8 cellular contexts compared by ENCODE assay signal in genomic region chr22:20531404-20532181, GRCh38. TPM values are rescaled to one million over a fixed set of nuclear protein-coding genes. Genes with fewer than 3 reads are reported as not detected.
A peak's percentile ranks its signal among the peaks of the same experiment; 100 is the strongest.
DNase-seq lines count a peak whose midpoint lies in the region; ATAC-seq, FAIRE-seq and TF ChIP-seq lines count a peak whose summit lies in the region.

No MANE protein-coding gene starts in this region.

- no TSS peak for BruUV-seq in MCF 10A (replicated peaks; lab: Mats Ljungman, UMichigan)

- peak; percentile 81 for DNase-seq in AG08396 (ENCODE audit: low spot score)
- peak; percentile 73 for DNase-seq in HTR-8/SVneo (ENCODE audit: insufficient read length, low spot score)
- peak; percentile 95 for DNase-seq in MCF 10A (ENCODE audit: unreplicated experiment)
- DNase-seq in kidney tubule cell (ENCODE audit: low spot score) = peak; percentile 98
- DNase-seq in superior temporal gyrus (ENCODE audit: extremely low spot score) = peak; percentile 62
- no peak for DNase-seq in stimulated activated CD4-positive, alpha-beta T cell treated with anti-CD3 and anti-CD28 coated beads, Interleukin-2, amount 100 ng/mL, for 48 hours

- no peak for ATAC-seq in GM18519 (IDR thresholded peaks at IDR 0.05; ENCODE audit: low FRiP score, unreplicated experiment)
- no peak for ATAC-seq in GM18505 (IDR thresholded peaks at IDR 0.05; ENCODE audit: unreplicated experiment)

- no peak for TF ChIP-seq POLR2A in GM18505 (IDR thresholded peaks at IDR 0.05; ENCODE audit: borderline replicate concordance, extremely low read depth, insufficient read depth, insufficient read length)

- intact Hi-C loops in MCF 10A (cut with micrococcal nuclease) = loop anchor here (2.0 to 5.0 kb wide), 2 partner anchors 17 to 34 kb away; partner anchors contain the start of gene KLHL22

- peak overlapping the region; percentile 98 for H3K27ac Mint-ChIP-seq in MCF 10A (ENCODE audit: low read depth, unreplicated experiment)

- CTCF ChIA-PET in MCF 10A (lab: Yijun Ruan, JAX) = interaction anchor here (0.6 to 2.4 kb wide), 8 partner anchors 9 to 37 kb away, joined by 3 to 8 read pairs (median 5); no protein-coding TSS in a partner anchor

- peak; percentile 91 for FAIRE-seq in HTR-8/SVneo (lab: Jason Lieb, UNC)

- peak overlapping the region; percentile 72 for H3K4me3 Mint-ChIP-seq in MCF 10A (ENCODE audit: unreplicated experiment)

- POLR2A ChIA-PET in MCF 10A (lab: Yijun Ruan, JAX) = interaction anchor here (0.8 to 10.3 kb wide), 12 partner anchors 8 to 212 kb away, joined by 3 to 332 read pairs (median 9); partner anchors contain the start of genes DGCR6L, KLHL22, MED15 and ZNF74

- H3K9me3 Mint-ChIP-seq in MCF 10A (ENCODE audit: unreplicated experiment) = no peaks in the 10 kb centered on the region

- H3K27me3 Mint-ChIP-seq in MCF 10A (ENCODE audit: insufficient read depth, unreplicated experiment) = no peaks in the 10 kb centered on the region

- peaks cover 34% of the 10 kb centered on the region for H3K36me3 Mint-ChIP-seq in MCF 10A (ENCODE audit: insufficient read depth, unreplicated experiment)

- no peak for TF ChIP-seq CTCF in MCF 10A (IDR thresholded peaks at IDR 0.05; ENCODE audit: unreplicated experiment)

- peaks cover 57% of the 10 kb centered on the region for H3K4me1 Mint-ChIP-seq in MCF 10A (ENCODE audit: insufficient read depth, unreplicated experiment)

RNA-seq across cellular contexts. Expression of gene MED15, which starts 24.2 kb away (rescaled TPM):
- 122 TPM in 2 replicates for total RNA-seq in MCF 10A (2022)

RNA-seq across cellular contexts. Expression of gene KLHL22, which starts 36.0 kb away (rescaled TPM):
- 14.7 and 20.9 TPM in 2 replicates for total RNA-seq in MCF 10A (2022)

Comparison
In these comparisons a context has a peak if more than half of its experiments do, and no peak if none do; other contexts are left out.
1. DNase-seq: peak in AG08396 (single experiment), HTR-8/SVneo (single experiment), MCF 10A (single experiment), kidney tubule cell (single experiment) and superior temporal gyrus (single experiment); none in stimulated activated CD4-positive, alpha-beta T cell treated with anti-CD3 and anti-CD28 coated beads, Interleukin-2, amount 100 ng/mL, for 48 hours (0 of 2).